In genomic region chr18:7079231-7079630, GRCh38 we compare ENCODE assay signal across 36 cellular contexts. TPM values are rescaled to one million over a fixed set of nuclear protein-coding genes. Genes with fewer than 3 reads are reported as not detected.
"Had no signal": no experiment of that assay in that cellular context is flagged by ENCODE, and none has a peak within 500 bp of the region (broad histone marks: within the 10 kb centered on the region; RNA-seq: fewer than 3 reads in every experiment).

No MANE protein-coding gene starts in this region.

- ATAC-seq: activated CD4-positive, CD25-positive, alpha-beta regulatory T cell treated with anti-CD3 and anti-CD28 coated beads, Interleukin-2, amount 50 U/mL, for 24 hours; activated CD8-positive, alpha-beta memory T cell treated with anti-CD3 and anti-CD28 coated beads, Interleukin-2, amount 10 ng/mL, durations not matched to agents 7 days and 5 days; activated CD8-positive, alpha-beta T cell treated with anti-CD3 and anti-CD28 coated beads, Interleukin-2, amount 10 ng/mL, durations not matched to agents 7 days and 5 days; activated naive CD4-positive, alpha-beta T cell treated with anti-CD3 and anti-CD28 coated beads, Interleukin-2, amount 50 U/mL, for 72 hours; gastroesophageal sphincter; heart right ventricle; T-helper 17 cell had no signal

- H3K36me3 ChIP-seq: ascending aorta, breast epithelium, esophagus squamous epithelium, gastroesophageal sphincter, heart right ventricle, WERI-Rb-1 had no signal

- H3K9me3 Mint-ChIP-seq: activated B cell treated with CpG ODN at 0.5 μM for 24 hours; activated CD4-positive, alpha-beta memory T cell treated with anti-CD3 and anti-CD28 coated beads for 36 hours; activated T-helper 1 cell treated with anti-CD3 and anti-CD28 coated beads, Interleukin-12 subunit alpha, Interleukin-12 subunit beta, Interleukin-2, Interleukin-4 antibody, amounts not matched to agents 30 ng/mL and 10 ng/mL and 1 ng/mL, durations not matched to agents 14 hours and 24 hours and 36 hours; activated T-helper 2 cell treated with anti-CD3 and anti-CD28 coated beads, Interferon-gamma antibody, Interleukin-2, Interleukin-4, amounts not matched to agents 10 μg/mL and 5 μg/mL and 100 μg/mL, durations not matched to agents 14 hours and 24 hours and 36 hours; dendritic cell treated with granulocyte-macrophage colony-stimulating factor and Interleukin-4, amounts not matched to agents 40 ng/mL and 50 ng/mL, for 4 days; endodermal cell; T-helper 2 cell treated with Interferon-gamma antibody and Interleukin-4, amounts not matched to agents 5 μg/mL and 100 μg/mL, for 36 hours had no signal

- DNase-seq: activated B cell treated with CpG ODN at 0.5 μM for 24 hours; activated CD4-positive, alpha-beta memory T cell treated with anti-CD3 and anti-CD28 coated beads for 36 hours; activated CD4-positive, alpha-beta T cell treated with anti-CD3 and anti-CD28 coated beads for 48 hours; activated CD8-positive, alpha-beta memory T cell treated with anti-CD3 and anti-CD28 coated beads, Interleukin-2, amount 10 ng/mL, durations not matched to agents 7 days and 5 days; activated CD8-positive, alpha-beta memory T cell treated with anti-CD3 and anti-CD28 coated beads, Interleukin-2, amount 50 U/mL, for 4 hours; activated CD8-positive, alpha-beta T cell treated with anti-CD3 and anti-CD28 coated beads, Interleukin-2, amount 10 ng/mL, durations not matched to agents 7 days and 5 days; activated gamma-delta T cell; activated naive CD4-positive, alpha-beta T cell; activated naive CD4-positive, alpha-beta T cell treated with anti-CD3 and anti-CD28 coated beads, Interleukin-2, amount 10 ng/mL, durations not matched to agents 7 days and 5 days; activated naive CD8-positive, alpha-beta T cell treated with anti-CD3 and anti-CD28 coated beads, Interleukin-2, amount 10 ng/mL, durations not matched to agents 7 days and 5 days; activated T-cell treated with anti-CD3 and anti-CD28 coated beads, Interleukin-2, amount 50 U/mL, for 1 hour; activated T-cell treated with anti-CD3 and anti-CD28 coated beads, Interleukin-2, amount 50 U/mL, for 48 hours; dorsolateral prefrontal cortex; effector memory CD4-positive, alpha-beta T cell; endodermal cell; erythroblast; esophagus squamous epithelium; foreskin melanocyte; heart right ventricle; T-helper 17 cell; T1000; WERI-Rb-1 had no signal

- H3K4me3 Mint-ChIP-seq: activated B cell treated with CpG ODN at 0.5 μM for 24 hours; activated CD4-positive, alpha-beta memory T cell treated with anti-CD3 and anti-CD28 coated beads for 36 hours; activated CD8-positive, alpha-beta memory T cell treated with anti-CD3 and anti-CD28 coated beads, Interleukin-2, amount 10 ng/mL, durations not matched to agents 7 days and 5 days; activated CD8-positive, alpha-beta T cell treated with anti-CD3 and anti-CD28 coated beads, Interleukin-2, amount 10 ng/mL, durations not matched to agents 7 days and 5 days; activated naive CD4-positive, alpha-beta T cell treated with anti-CD3 and anti-CD28 coated beads, Interleukin-2, amount 10 ng/mL, durations not matched to agents 7 days and 5 days; activated naive CD8-positive, alpha-beta T cell treated with anti-CD3 and anti-CD28 coated beads, Interleukin-2, amount 10 ng/mL, durations not matched to agents 7 days and 5 days; activated T-helper 1 cell treated with anti-CD3 and anti-CD28 coated beads, Interleukin-12 subunit alpha, Interleukin-12 subunit beta, Interleukin-2, Interleukin-4 antibody, amounts not matched to agents 30 ng/mL and 10 ng/mL and 1 ng/mL, durations not matched to agents 14 hours and 24 hours and 36 hours; brain; central memory CD8-positive, alpha-beta T cell; dendritic cell treated with granulocyte-macrophage colony-stimulating factor and Interleukin-4, amounts not matched to agents 40 ng/mL and 50 ng/mL, for 4 days; endodermal cell; T-helper 17 cell; T-helper 2 cell treated with Interferon-gamma antibody and Interleukin-4, amounts not matched to agents 5 μg/mL and 100 μg/mL, for 36 hours had no signal

- H3K27me3 ChIP-seq: ascending aorta, breast epithelium, dorsolateral prefrontal cortex, esophagus squamous epithelium, gastroesophageal sphincter, hepatocyte had no signal

- H3K4me1 Mint-ChIP-seq: activated B cell treated with CpG ODN at 0.5 μM for 24 hours; activated CD8-positive, alpha-beta memory T cell treated with anti-CD3 and anti-CD28 coated beads, Interleukin-2, amount 10 ng/mL, durations not matched to agents 7 days and 5 days; activated naive CD4-positive, alpha-beta T cell treated with anti-CD3 and anti-CD28 coated beads, Interleukin-2, amount 10 ng/mL, durations not matched to agents 7 days and 5 days; activated naive CD8-positive, alpha-beta T cell treated with anti-CD3 and anti-CD28 coated beads, Interleukin-2, amount 10 ng/mL, durations not matched to agents 7 days and 5 days; central memory CD8-positive, alpha-beta T cell; T-helper 17 cell had no signal

- H3K4me3 ChIP-seq: ascending aorta, breast epithelium, coronary artery, dorsolateral prefrontal cortex, esophagus squamous epithelium, gastroesophageal sphincter, heart right ventricle, hepatocyte had no signal

- H3K27ac Mint-ChIP-seq: activated B cell treated with CpG ODN at 0.5 μM for 24 hours; activated CD4-positive, alpha-beta memory T cell treated with anti-CD3 and anti-CD28 coated beads for 36 hours; activated CD8-positive, alpha-beta memory T cell treated with anti-CD3 and anti-CD28 coated beads, Interleukin-2, amount 10 ng/mL, durations not matched to agents 7 days and 5 days; activated CD8-positive, alpha-beta T cell treated with anti-CD3 and anti-CD28 coated beads, Interleukin-2, amount 10 ng/mL, durations not matched to agents 7 days and 5 days; activated naive CD4-positive, alpha-beta T cell treated with anti-CD3 and anti-CD28 coated beads, Interleukin-2, amount 10 ng/mL, durations not matched to agents 7 days and 5 days; activated naive CD4-positive, alpha-beta T cell treated with anti-CD3 and anti-CD28 coated beads, Interleukin-2, amount 50 U/mL, for 72 hours; activated naive CD8-positive, alpha-beta T cell treated with anti-CD3 and anti-CD28 coated beads, Interleukin-2, amount 10 ng/mL, durations not matched to agents 7 days and 5 days; activated T-helper 1 cell treated with anti-CD3 and anti-CD28 coated beads, Interleukin-12 subunit alpha, Interleukin-12 subunit beta, Interleukin-2, Interleukin-4 antibody, amounts not matched to agents 30 ng/mL and 10 ng/mL and 1 ng/mL, durations not matched to agents 14 hours and 24 hours and 36 hours; activated T-helper 2 cell treated with anti-CD3 and anti-CD28 coated beads, Interferon-gamma antibody, Interleukin-2, Interleukin-4, amounts not matched to agents 10 μg/mL and 5 μg/mL and 100 μg/mL, durations not matched to agents 14 hours and 24 hours and 36 hours; brain; dendritic cell treated with granulocyte-macrophage colony-stimulating factor and Interleukin-4, amounts not matched to agents 40 ng/mL and 50 ng/mL, for 4 days; endodermal cell; T-helper 17 cell; T-helper 2 cell treated with Interferon-gamma antibody and Interleukin-4, amounts not matched to agents 5 μg/mL and 100 μg/mL, for 36 hours had no signal

- H3K27me3 Mint-ChIP-seq: activated B cell treated with CpG ODN at 0.5 μM for 24 hours; activated CD4-positive, alpha-beta memory T cell treated with anti-CD3 and anti-CD28 coated beads for 36 hours; activated CD8-positive, alpha-beta memory T cell treated with anti-CD3 and anti-CD28 coated beads, Interleukin-2, amount 10 ng/mL, durations not matched to agents 7 days and 5 days; activated naive CD4-positive, alpha-beta T cell treated with anti-CD3 and anti-CD28 coated beads, Interleukin-2, amount 10 ng/mL, durations not matched to agents 7 days and 5 days; activated naive CD8-positive, alpha-beta T cell treated with anti-CD3 and anti-CD28 coated beads, Interleukin-2, amount 10 ng/mL, durations not matched to agents 7 days and 5 days; brain; central memory CD8-positive, alpha-beta T cell; dendritic cell treated with granulocyte-macrophage colony-stimulating factor and Interleukin-4, amounts not matched to agents 40 ng/mL and 50 ng/mL, for 4 days; T-helper 17 cell had no signal

- H3K36me3 Mint-ChIP-seq: activated CD4-positive, alpha-beta memory T cell treated with anti-CD3 and anti-CD28 coated beads for 36 hours; activated CD8-positive, alpha-beta memory T cell treated with anti-CD3 and anti-CD28 coated beads, Interleukin-2, amount 10 ng/mL, durations not matched to agents 7 days and 5 days; activated naive CD4-positive, alpha-beta T cell treated with anti-CD3 and anti-CD28 coated beads, Interleukin-2, amount 10 ng/mL, durations not matched to agents 7 days and 5 days; activated naive CD4-positive, alpha-beta T cell treated with anti-CD3 and anti-CD28 coated beads, Interleukin-2, amount 50 U/mL, for 72 hours; activated naive CD8-positive, alpha-beta T cell treated with anti-CD3 and anti-CD28 coated beads, Interleukin-2, amount 10 ng/mL, durations not matched to agents 7 days and 5 days had no signal

RNA-seq across cellular contexts. Expression of gene LAMA1, which starts 38.4 kb away (rescaled TPM):
- total RNA-seq: activated B cell treated with CpG ODN at 0.5 μM for 24 hours; activated CD4-positive, alpha-beta memory T cell treated with anti-CD3 and anti-CD28 coated beads for 36 hours; activated CD8-positive, alpha-beta memory T cell treated with anti-CD3 and anti-CD28 coated beads for 36 hours; activated CD8-positive, alpha-beta memory T cell treated with anti-CD3 and anti-CD28 coated beads, Interleukin-2, amount 10 ng/mL, durations not matched to agents 7 days and 5 days; activated CD8-positive, alpha-beta T cell treated with anti-CD3 and anti-CD28 coated beads, Interleukin-2, amount 10 ng/mL, durations not matched to agents 7 days and 5 days; activated naive CD4-positive, alpha-beta T cell treated with anti-CD3 and anti-CD28 coated beads, Interleukin-2, amount 50 U/mL, for 72 hours; activated naive CD8-positive, alpha-beta T cell treated with anti-CD3 and anti-CD28 coated beads, Interleukin-2, amount 10 ng/mL, durations not matched to agents 7 days and 5 days; activated T-helper 1 cell treated with anti-CD3 and anti-CD28 coated beads, Interleukin-12 subunit alpha, Interleukin-12 subunit beta, Interleukin-2, Interleukin-4 antibody, amounts not matched to agents 30 ng/mL and 10 ng/mL and 1 ng/mL, durations not matched to agents 14 hours and 24 hours and 36 hours; activated T-helper 2 cell treated with anti-CD3 and anti-CD28 coated beads, Interferon-gamma antibody, Interleukin-2, Interleukin-4, amounts not matched to agents 10 μg/mL and 5 μg/mL and 100 μg/mL, durations not matched to agents 14 hours and 24 hours and 36 hours; ascending aorta; T-helper 17 cell had no signal
